In the genomic region with DNA sequence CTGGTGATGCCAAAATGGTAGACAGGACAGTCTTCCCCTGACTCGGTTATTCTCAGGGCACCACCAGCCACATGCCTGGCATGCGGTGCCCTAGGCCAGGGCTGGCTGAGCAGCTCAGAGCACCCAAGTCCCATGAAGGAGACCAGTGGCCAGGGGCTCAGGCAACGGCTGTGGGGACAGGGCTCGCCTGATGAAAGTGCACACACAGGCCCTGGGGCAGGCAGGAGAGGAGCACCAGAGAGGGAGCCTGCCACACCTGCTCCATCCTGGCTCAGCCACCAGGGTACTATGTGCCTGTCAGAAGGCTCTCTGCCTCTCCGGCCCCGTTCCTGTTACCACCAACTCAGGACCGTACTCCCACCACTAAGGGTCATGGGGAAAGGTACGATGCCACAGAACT, we compare ENCODE assay signal across 10 cellular contexts. TPM values are rescaled to one million over a fixed set of nuclear protein-coding genes. Genes with fewer than 3 reads are reported as not detected.
"Had no signal": no experiment of that assay in that cellular context is flagged by ENCODE, and none has a peak within 500 bp of the region (broad histone marks: within the 10 kb centered on the region; RNA-seq: fewer than 3 reads in every experiment).

No MANE protein-coding gene starts in this region.

- H2AFZ ChIP-seq: GM23338 had no signal

- H3K4me2 ChIP-seq: GM23338 had no signal

- DNase-seq: H7, HFFc6, IMR-90, KG1 had no signal

- FAIRE-seq: HTR-8/SVneo, K562 had no signal

- H3K4me1 ChIP-seq: HAP-1 had no signal

- ATAC-seq: GM23338, HCT116, K562 had no signal

- H3K9me3 ChIP-seq: HAP-1 had no signal

- H3K4me3 ChIP-seq: GM23338, HAP-1, K562 had no signal

- H3K36me3 ChIP-seq: HAP-1 had no signal

RNA-seq across cellular contexts. Expression of a gene that starts 12.1 kb away (rescaled TPM):
- total RNA-seq: HT-29, K562 had no signal
- polyA plus RNA-seq: K562 had no signal
